21 cellular contexts compared by ENCODE assay signal in the genomic region with DNA sequence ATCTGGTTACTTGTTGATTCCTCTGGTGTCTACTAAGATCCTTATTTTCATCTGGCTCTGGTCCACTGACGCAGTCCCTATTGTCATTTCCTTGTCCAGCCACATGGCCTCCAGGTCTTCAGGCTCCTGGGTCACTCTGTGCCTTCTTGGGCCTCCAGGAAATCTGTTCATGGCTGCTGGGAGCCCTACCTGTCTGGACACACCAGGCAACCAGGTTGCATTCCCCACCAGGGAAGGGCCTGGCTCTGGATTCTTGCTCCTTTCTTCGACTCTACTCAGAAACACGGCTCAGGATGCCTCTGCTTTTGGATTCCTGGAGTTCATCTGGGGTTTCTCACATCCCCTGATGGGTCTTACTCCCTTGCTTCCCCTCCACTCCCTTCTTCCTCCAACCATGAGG. TPM values are rescaled to one million over a fixed set of nuclear protein-coding genes. Genes with fewer than 3 reads are reported as not detected.
DNase-seq lines count a peak whose midpoint lies in the region; ATAC-seq and TF ChIP-seq lines count a peak whose summit lies in the region.
"Had no signal": no experiment of that assay in that cellular context is flagged by ENCODE, and none has a peak within 500 bp of the region (broad histone marks: within the 10 kb centered on the region; RNA-seq: fewer than 3 reads in every experiment).

No MANE protein-coding gene starts in this region.

- TF ChIP-seq CTCF in Loucy (conservative IDR thresholded peaks at IDR 0.05; ENCODE audit: low read length) (no peak), epithelial cell of esophagus (IDR thresholded peaks at IDR 0.05; ENCODE audit: insufficient read depth, low read depth, low read length, missing control alignments) (no peak)

- H3F3A ChIP-seq in Loucy (ENCODE audit: low read depth) = no peaks in the 10 kb centered on the region

- H3K9me3 Mint-ChIP-seq in activated CD4-positive, alpha-beta T cell treated with anti-CD3 and anti-CD28 coated beads, Interleukin-2, amount 10 ng/mL, durations not matched to agents 24 days and 14 days = peaks cover 9% of the 10 kb centered on the region
- H3K9me3 Mint-ChIP-seq in activated CD4-positive, alpha-beta T cell treated with anti-CD3 and anti-CD28 coated beads for 36 hours (ENCODE audit: low read depth) = no peaks in the 10 kb centered on the region
- H3K9me3 Mint-ChIP-seq in stimulated activated effector memory CD8-positive, alpha-beta T cell treated with anti-CD3 and anti-CD28 coated beads, Interleukin-12 subunit alpha, Interleukin-12 subunit beta, amount 100 ng/mL, for 72 hours = no peaks in the 10 kb centered on the region

- no peak overlapping the region for H3K4me3 Mint-ChIP-seq in activated CD4-positive, alpha-beta T cell treated with anti-CD3 and anti-CD28 coated beads, Interleukin-2, amount 10 ng/mL, durations not matched to agents 24 days and 14 days
- H3K4me3 Mint-ChIP-seq in activated CD4-positive, alpha-beta T cell treated with anti-CD3 and anti-CD28 coated beads for 36 hours = no peak overlapping the region
- H3K4me3 Mint-ChIP-seq in stimulated activated effector memory CD8-positive, alpha-beta T cell treated with anti-CD3 and anti-CD28 coated beads, Interleukin-12 subunit alpha, Interleukin-12 subunit beta, amount 100 ng/mL, for 72 hours = no peak overlapping the region

- no peak for ATAC-seq in activated CD4-positive, alpha-beta T cell treated with anti-CD3 and anti-CD28 coated beads for 36 hours
- ATAC-seq in stimulated activated effector memory CD8-positive, alpha-beta T cell treated with anti-CD3 and anti-CD28 coated beads, Interleukin-12 subunit alpha, Interleukin-12 subunit beta, amount 100 ng/mL, for 72 hours = no peak
- ATAC-seq in GM19328 (IDR thresholded peaks at IDR 0.05; ENCODE audit: unreplicated experiment) = no peak
- ATAC-seq: Panc1 had no signal

- peak overlapping the region; percentile 22 for H3K9ac ChIP-seq in Loucy (ENCODE audit: low read depth, low read length, poor library complexity, severe bottlenecking)
- H3K9ac ChIP-seq: KMS-11 had no signal

- H3K4me3 ChIP-seq in Loucy (ENCODE audit: low read length, poor library complexity, severe bottlenecking) (no peak overlapping the region), epithelial cell of esophagus (ENCODE audit: low read length) (no peak overlapping the region)

- H3K9me2 ChIP-seq in Loucy (replicated peaks; ENCODE audit: low read depth, low read length) = no peaks in the 10 kb centered on the region

- DNase-seq in activated CD4-positive, alpha-beta T cell treated with anti-CD3 and anti-CD28 coated beads, Interleukin-2, amount 10 ng/mL, durations not matched to agents 24 days and 14 days = no peak
- DNase-seq in activated CD4-positive, alpha-beta T cell treated with anti-CD3 and anti-CD28 coated beads for 36 hours = no peak
- DNase-seq in epithelial cell of esophagus (ENCODE audit: low read depth) = peak; percentile 45
- DNase-seq in stimulated activated effector memory CD8-positive, alpha-beta T cell treated with anti-CD3 and anti-CD28 coated beads, Interleukin-12 subunit alpha, Interleukin-12 subunit beta, amount 100 ng/mL, for 72 hours (ENCODE audit: low spot score in 2 of 2) = no peak
- no peak for DNase-seq in Ammon's horn (ENCODE audit: low spot score)
- DNase-seq: 8988T, C1 segment of cervical spinal cord, DMS53, GF-D8, IMR-90, NCI-H1105, NCI-H1694, NCI-H2081, NCI-H2171, NCI-H345, NCI-H524, NCI-H774 had no signal

- H3K36me3 Mint-ChIP-seq in activated CD4-positive, alpha-beta T cell treated with anti-CD3 and anti-CD28 coated beads, Interleukin-2, amount 10 ng/mL, durations not matched to agents 24 days and 14 days (ENCODE audit: low read depth) = peaks cover 2% of the 10 kb centered on the region
- H3K36me3 Mint-ChIP-seq in activated CD4-positive, alpha-beta T cell treated with anti-CD3 and anti-CD28 coated beads for 36 hours (ENCODE audit: low read depth) = no peaks in the 10 kb centered on the region
- H3K36me3 Mint-ChIP-seq in stimulated activated effector memory CD8-positive, alpha-beta T cell treated with anti-CD3 and anti-CD28 coated beads, Interleukin-12 subunit alpha, Interleukin-12 subunit beta, amount 100 ng/mL, for 72 hours = no peaks in the 10 kb centered on the region

- POLR2A ChIA-PET in activated CD4-positive, alpha-beta T cell treated with anti-CD3 and anti-CD28 coated beads for 36 hours (lab: Charles Lee) = no interaction called here

- CTCF ChIA-PET in activated CD4-positive, alpha-beta T cell treated with anti-CD3 and anti-CD28 coated beads for 36 hours (lab: Charles Lee) = no interaction called here

- H3K27ac Mint-ChIP-seq in activated CD4-positive, alpha-beta T cell treated with anti-CD3 and anti-CD28 coated beads, Interleukin-2, amount 10 ng/mL, durations not matched to agents 24 days and 14 days = peak overlapping the region; percentile 21
- H3K27ac Mint-ChIP-seq in activated CD4-positive, alpha-beta T cell treated with anti-CD3 and anti-CD28 coated beads for 36 hours = no peak overlapping the region
- H3K27ac Mint-ChIP-seq in stimulated activated effector memory CD8-positive, alpha-beta T cell treated with anti-CD3 and anti-CD28 coated beads, Interleukin-12 subunit alpha, Interleukin-12 subunit beta, amount 100 ng/mL, for 72 hours = peak overlapping the region; percentile 75

- no peak overlapping the region for H2AFZ ChIP-seq in Loucy (ENCODE audit: low read length)

- H3K4me1 Mint-ChIP-seq in activated CD4-positive, alpha-beta T cell treated with anti-CD3 and anti-CD28 coated beads, Interleukin-2, amount 10 ng/mL, durations not matched to agents 24 days and 14 days = peaks cover 32% of the 10 kb centered on the region
- peaks cover 5% of the 10 kb centered on the region for H3K4me1 Mint-ChIP-seq in activated CD4-positive, alpha-beta T cell treated with anti-CD3 and anti-CD28 coated beads for 36 hours
- H3K4me1 Mint-ChIP-seq in stimulated activated effector memory CD8-positive, alpha-beta T cell treated with anti-CD3 and anti-CD28 coated beads, Interleukin-12 subunit alpha, Interleukin-12 subunit beta, amount 100 ng/mL, for 72 hours = peaks cover 40% of the 10 kb centered on the region

- no peaks in the 10 kb centered on the region for H4K20me1 ChIP-seq in Loucy (ENCODE audit: insufficient read depth, low read length, poor library complexity, severe bottlenecking)

- no peaks in the 10 kb centered on the region for H3K79me2 ChIP-seq in Loucy (ENCODE audit: insufficient read depth, low read length)

- H3K9me3 ChIP-seq in Loucy (ENCODE audit: insufficient read depth, low read depth, low read length) = no peaks in the 10 kb centered on the region

- intact Hi-C loops in activated CD4-positive, alpha-beta T cell treated with anti-CD3 and anti-CD28 coated beads, Interleukin-2, amount 10 ng/mL, durations not matched to agents 24 days and 14 days (cut with micrococcal nuclease) = loop anchor here (10.0 kb wide), 1 partner anchor 274 kb away; a partner anchor contains a TSS
- intact Hi-C loops in activated CD4-positive, alpha-beta T cell treated with anti-CD3 and anti-CD28 coated beads for 36 hours (cut with DNase I, micrococcal nuclease) = no loop called here

- H3K27me3 Mint-ChIP-seq in activated CD4-positive, alpha-beta T cell treated with anti-CD3 and anti-CD28 coated beads, Interleukin-2, amount 10 ng/mL, durations not matched to agents 24 days and 14 days = no peaks in the 10 kb centered on the region
- H3K27me3 Mint-ChIP-seq in activated CD4-positive, alpha-beta T cell treated with anti-CD3 and anti-CD28 coated beads for 36 hours = no peaks in the 10 kb centered on the region

- no peaks in the 10 kb centered on the region for H3K4me1 ChIP-seq in Loucy (ENCODE audit: insufficient read depth, low read length, poor library complexity, severe bottlenecking)

- no peaks in the 10 kb centered on the region for H3K36me3 ChIP-seq in Loucy (ENCODE audit: insufficient read depth, low read length)

- no peaks in the 10 kb centered on the region for H3K27me3 ChIP-seq in Loucy (ENCODE audit: insufficient read depth, low read length, poor library complexity, severe bottlenecking)

- no peak overlapping the region for H3K4me2 ChIP-seq in Loucy (ENCODE audit: low read depth, low read length, poor library complexity, severe bottlenecking)
- H3K4me2 ChIP-seq: KMS-11 had no signal

RNA-seq across cellular contexts. Expression of a gene that starts 8.0 kb away (rescaled TPM):
- 157 and 161 TPM in 2 replicates for total RNA-seq in activated CD4-positive, alpha-beta T cell treated with anti-CD3 and anti-CD28 coated beads, Interleukin-2, amount 10 ng/mL, durations not matched to agents 24 days and 14 days
- 10 to 100 TPM; 92.3 to 96.1 TPM for total RNA-seq in activated CD4-positive, alpha-beta T cell treated with anti-CD3 and anti-CD28 coated beads for 36 hours
